ENCODE assay signal across 8 cellular contexts in the genomic region with DNA sequence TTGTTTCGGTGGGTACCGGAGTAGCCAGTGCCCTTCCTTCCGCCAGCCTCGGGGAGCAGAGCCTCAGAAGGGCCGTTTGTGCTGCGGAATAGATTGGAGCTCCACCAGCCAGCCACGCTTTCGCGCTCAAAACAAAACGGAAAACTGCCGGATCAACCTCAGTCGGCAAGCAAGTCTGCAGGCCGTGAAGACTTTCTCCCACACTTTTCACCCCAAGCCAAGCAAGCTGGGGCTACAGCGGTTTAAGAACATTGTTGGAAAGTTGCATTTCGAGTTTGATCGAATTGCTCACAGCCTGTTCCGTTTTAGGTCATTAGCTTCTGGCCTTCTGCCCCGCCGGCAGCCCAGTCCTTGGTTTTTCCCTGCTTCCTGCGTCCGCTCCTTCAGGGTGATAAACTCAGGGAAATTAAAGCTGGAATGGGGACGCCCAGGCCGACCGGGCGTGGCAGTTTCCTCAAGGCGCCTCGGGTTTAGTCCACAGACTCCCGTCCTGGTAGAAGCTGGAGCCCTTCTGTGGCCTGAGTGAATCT. TPM values are rescaled to one million over a fixed set of nuclear protein-coding genes. Genes with fewer than 3 reads are reported as not detected.
DNase-seq lines count a peak whose midpoint lies in the region; ATAC-seq and TF ChIP-seq lines count a peak whose summit lies in the region.

No MANE protein-coding gene starts in this region.

- no peak for TF ChIP-seq POLR2A in upper lobe of left lung (IDR thresholded peaks at IDR 0.05)

- H3K9me3 ChIP-seq in lower lobe of right lung, result no peaks in the 10 kb centered on the region
- H3K9me3 ChIP-seq in upper lobe of left lung, result no peaks in the 10 kb centered on the region

- ATAC-seq in lower lobe of right lung (peak in 1 of 2 donors; percentile 25), upper lobe of left lung (ENCODE audit: low FRiP score in 2 of 2) (peak in 1 of 2 donors; percentile 31)

- H3K4me3 ChIP-seq in choroid plexus epithelial cell (ENCODE audit: low read depth, low read length), result peak overlapping the region; percentile 52
- H3K4me3 ChIP-seq in lower lobe of right lung, result peak overlapping the region; percentile 63
- H3K4me3 ChIP-seq in upper lobe of left lung, result peak overlapping the region; percentile 27 to 56 (median 48)

- TF ChIP-seq CTCF in choroid plexus epithelial cell (conservative IDR thresholded peaks at IDR 0.05; ENCODE audit: low read depth, low read length) (no peak), lower lobe of right lung (IDR thresholded peaks at IDR 0.05) (no peak), upper lobe of left lung (IDR thresholded peaks at IDR 0.05) (no peak)

- H3K27me3 ChIP-seq in lower lobe of right lung (ENCODE audit: low read depth) (peaks cover 97% of the 10 kb centered on the region), upper lobe of left lung (peaks cover 0 to 54% (median 38%) of the 10 kb centered on the region in 4 donors)

- H3K27ac ChIP-seq in lower lobe of right lung, result no peak overlapping the region
- no peak overlapping the region for H3K27ac ChIP-seq in upper lobe of left lung

- intact Hi-C loops in lower lobe of right lung (cut with DNase I), result no loop called here

- peaks cover 39% of the 10 kb centered on the region for H3K4me1 ChIP-seq in lower lobe of right lung
- H3K4me1 ChIP-seq in upper lobe of left lung, result peaks cover 34 to 38% (median 36%) of the 10 kb centered on the region in 4 donors

- H3K36me3 ChIP-seq in lower lobe of right lung, result no peaks in the 10 kb centered on the region
- H3K36me3 ChIP-seq in upper lobe of left lung, result no peaks in the 10 kb centered on the region

- peak; percentile 24 for DNase-seq in activated CD4-positive, alpha-beta T cell treated with anti-CD3 and anti-CD28 coated beads for 48 hours
- DNase-seq in activated CD4-positive, alpha-beta T cell treated with anti-CD3 and anti-CD28 coated beads for 1 hour, result no peak
- peak; percentile 71 for DNase-seq in NCI-H748 (lab: John Stamatoyannopoulos, UW; ENCODE audit: unreplicated experiment)
- DNase-seq in choroid plexus epithelial cell (ENCODE audit: low read depth), result peak; percentile 48
- no peak for DNase-seq in lower lobe of right lung
- DNase-seq in upper lobe of left lung, result no peak
- no peak for DNase-seq in midbrain (lab: John Stamatoyannopoulos, UW)
- no peak for DNase-seq in NOMO-1 treated with dmso at 0.1 percent for 144 hours (lab: John Stamatoyannopoulos, UW; ENCODE audit: unreplicated experiment)

- no peak for TF ChIP-seq EP300 in upper lobe of left lung (IDR thresholded peaks at IDR 0.05)

- 6 to 15% methylated on average over 22 to 28 of the region's 28 CpGs for WGBS in upper lobe of left lung, 2 donors

RNA-seq across cellular contexts. Expression of a gene that starts 0.8 kb away (rescaled TPM):
- total RNA-seq in lower lobe of right lung (2.2 TPM), upper lobe of left lung (1 to 10 TPM in 4 of 6 donors, under 1 TPM in 1, not detected in 1; 0.31 to 8.5 (median 2.4) TPM)

RNA-seq across cellular contexts. Expression of a gene that starts 7.1 kb away (rescaled TPM):
- 0.56 TPM for total RNA-seq in lower lobe of right lung
- total RNA-seq in upper lobe of left lung, result 1 to 10 TPM in 1 of 6 donors, under 1 TPM in 3, not detected in 2; 0.22 to 2.2 (median 0.45) TPM

Comparison
In these comparisons a context has a peak if more than half of its experiments do, and no peak if none do; other contexts are left out.
1. DNase-seq: peak in activated CD4-positive, alpha-beta T cell treated with anti-CD3 and anti-CD28 coated beads for 48 hours (single experiment), NCI-H748 (single experiment) and choroid plexus epithelial cell (single experiment); none in activated CD4-positive, alpha-beta T cell treated with anti-CD3 and anti-CD28 coated beads for 1 hour (single experiment), lower lobe of right lung (single experiment), upper lobe of left lung (0 of 2), midbrain (single experiment) and NOMO-1 treated with dmso at 0.1 percent for 144 hours (single experiment).
2. Peak in every context shown above with its lines, with median percentiles within 50 percentile points of each other: H3K4me3 ChIP-seq.